ENCODE assay signal across 12 cellular contexts in the genomic region with DNA sequence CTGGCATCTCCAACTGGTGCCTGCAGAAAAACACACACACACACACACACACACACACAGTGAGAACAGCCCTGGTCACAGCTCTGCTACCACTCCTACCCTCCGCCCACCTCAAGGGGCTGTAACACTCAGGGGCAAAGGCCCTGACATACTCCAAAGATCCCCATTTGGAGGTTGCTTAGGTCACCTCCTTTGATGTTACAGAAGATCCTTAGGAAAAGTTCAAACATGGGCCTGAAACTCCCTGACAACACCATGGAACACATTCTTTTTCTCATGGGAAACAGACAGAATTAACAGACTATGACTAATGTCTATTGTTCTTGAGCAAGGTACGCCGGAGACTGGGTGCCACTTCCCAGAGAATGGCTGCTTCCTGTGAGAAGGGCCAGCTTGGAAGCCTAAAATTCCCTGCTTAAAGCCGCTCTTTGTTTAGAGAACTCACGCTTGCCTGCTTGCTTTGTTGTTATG. TPM values are rescaled to one million over a fixed set of nuclear protein-coding genes. Genes with fewer than 3 reads are reported as not detected.
DNase-seq lines count a peak whose midpoint lies in the region; ATAC-seq, FAIRE-seq and TF ChIP-seq lines count a peak whose summit lies in the region.
"Had no signal": no experiment of that assay in that cellular context is flagged by ENCODE, and none has a peak within 500 bp of the region (broad histone marks: within the 10 kb centered on the region; RNA-seq: fewer than 3 reads in every experiment).

No MANE protein-coding gene starts in this region.

- POLR2A ChIA-PET in A549 (lab: Yijun Ruan, JAX): no interaction called here

- peak; percentile 61 to 65 for ATAC-seq in A549
- no peak for ATAC-seq in GM21526 (IDR thresholded peaks at IDR 0.05; ENCODE audit: low FRiP score, unreplicated experiment)
- no peak for ATAC-seq in GM19452 (IDR thresholded peaks at IDR 0.05; ENCODE audit: unreplicated experiment)

- FAIRE-seq in A549 (lab: Jason Lieb, UNC): no peak

- H3K27ac ChIP-seq in A549 (peak overlapping the region; percentile 6 to 58; a peak in 3 of 6 replicates), esophagus (ENCODE audit: low read depth in 2 of 2, low read length in 1 of 2) (peak overlapping the region; percentile 74 to 84), mesodermal cell (ENCODE audit: low read depth, low read length, severe bottlenecking) (peak overlapping the region; percentile 91)
- H3K27ac ChIP-seq: hepatocyte had no signal

- CTCF ChIA-PET in A549 (lab: Yijun Ruan, JAX): interaction anchor here (0.9 kb wide), 1 partner anchor 64 kb away, joined by 3 read pairs; a partner anchor contains a TSS

- peaks cover 17% of the 10 kb centered on the region; the same call in 2 of the 3 replicates for H3K4me1 ChIP-seq in A549
- peaks cover 3% of the 10 kb centered on the region in 2 donors for H3K4me1 ChIP-seq in esophagus (ENCODE audit: control insufficient read depth in 2 of 2, insufficient read depth in 2 of 2, low read length in 1 of 2)
- H3K4me1 ChIP-seq in mesodermal cell (ENCODE audit: control insufficient read depth, insufficient read depth, low read length, poor library complexity, severe bottlenecking): peaks cover 12% of the 10 kb centered on the region

- H3K4me3 ChIP-seq in A549 (no peak overlapping the region), esophagus (ENCODE audit: low read depth in 1 of 2, low read length in 2 of 2) (peak overlapping the region in 1 of 2 donors; percentile 22), mesodermal cell (ENCODE audit: extremely low read depth, insufficient read depth, low read length, poor library complexity, severe bottlenecking) (no peak overlapping the region)
- H3K4me3 ChIP-seq: hepatocyte had no signal

- TF ChIP-seq RAD21 in A549 (conservative IDR thresholded peaks at IDR 0.05 in 1 of 2, IDR thresholded peaks at IDR 0.05 in 1 of 2): no peak

- DNase-seq in A549 (ENCODE audit: low read depth in 1 of 2, low spot score in 1 of 2) (peak in 1 of 2 experiments; percentile 60), SW480 (ENCODE audit: low spot score) (peak; percentile 4), amygdala (lab: John Stamatoyannopoulos, UW) (no peak), GF-D8 (lab: John Stamatoyannopoulos, UW) (no peak)
- DNase-seq: activated naive CD8-positive, alpha-beta T cell treated with anti-CD3 and anti-CD28 coated beads, Interleukin-2, amount 10 ng/mL, durations not matched to agents 7 days and 5 days; stimulated activated naive CD4-positive, alpha-beta T cell had no signal

- H3K4me2 ChIP-seq in A549: peak overlapping the region; percentile 6; the same call in 2 of the 3 replicates
- H3K4me2 ChIP-seq: hepatocyte had no signal

- no peak for TF ChIP-seq CTCF in A549 (IDR thresholded peaks at IDR 0.05)

- H3K36me3 ChIP-seq in esophagus (ENCODE audit: control insufficient read depth in 2 of 2, insufficient read depth in 2 of 2, low read length in 1 of 2) (peaks cover 0 to 2% of the 10 kb centered on the region in 2 donors), mesodermal cell (ENCODE audit: control insufficient read depth, insufficient read depth, low read length) (peaks cover 31% of the 10 kb centered on the region)

- WGBS in A549 (ENCODE audit: missing lambda C conversion rate): 80% methylated on average over 5 of the region's 5 CpGs
- 62 to 75% methylated on average over 5 of the region's 5 CpGs for WGBS in esophagus, 2 donors
- 73 to 77% methylated on average over 2 to 3 of the region's 5 CpGs for WGBS in mesodermal cell (ENCODE audit: insufficient coverage in 2 of 2), 2 experiments

- no peak for TF ChIP-seq EP300 in A549 (IDR thresholded peaks at IDR 0.05)

- H3K9me3 ChIP-seq in A549 (no peaks in the 10 kb centered on the region), esophagus (ENCODE audit: control insufficient read depth in 2 of 2, insufficient read depth in 1 of 2, low read depth in 1 of 2, low read length in 1 of 2) (no peaks in the 10 kb centered on the region), mesodermal cell (ENCODE audit: control insufficient read depth, low read length) (no peaks in the 10 kb centered on the region)

- no peaks in the 10 kb centered on the region for H3K27me3 ChIP-seq in esophagus (ENCODE audit: control insufficient read depth in 1 of 2, insufficient read depth in 2 of 2, low read length in 2 of 2)
- H3K27me3 ChIP-seq: hepatocyte had no signal

- TF ChIP-seq POLR2A in A549 (IDR thresholded peaks at IDR 0.05; ENCODE audit: low read length): no peak

TF ChIP-seq in A549, 52 proteins besides CTCF, POLR2A, EP300 and RAD21:
- no peak for TF ChIP-seq RCOR1 (IDR thresholded peaks at IDR 0.05; ENCODE audit: low read depth, low read length)
- no peak for TF ChIP-seq POLR2AphosphoS2 (conservative IDR thresholded peaks at IDR 0.05; ENCODE audit: low read length)
- no peak for TF ChIP-seq CBX8 (IDR thresholded peaks at IDR 0.05)
- TF ChIP-seq RARB (CRISPR knock-in tag; IDR thresholded peaks at IDR 0.05): no peak
- TF ChIP-seq CHD2 (IDR thresholded peaks at IDR 0.05; ENCODE audit: low read length, partially characterized antibody): no peak
- TF ChIP-seq HDAC2 (IDR thresholded peaks at IDR 0.05): no peak
- TF ChIP-seq SREBF2 (IDR thresholded peaks at IDR 0.05): no peak
- no peak for TF ChIP-seq BHLHE40 (IDR thresholded peaks at IDR 0.05; ENCODE audit: low read depth, low read length)
- no peak for TF ChIP-seq PHF8 (IDR thresholded peaks at IDR 0.05; ENCODE audit: borderline replicate concordance, low read depth)
- TF ChIP-seq, protein P1, sequence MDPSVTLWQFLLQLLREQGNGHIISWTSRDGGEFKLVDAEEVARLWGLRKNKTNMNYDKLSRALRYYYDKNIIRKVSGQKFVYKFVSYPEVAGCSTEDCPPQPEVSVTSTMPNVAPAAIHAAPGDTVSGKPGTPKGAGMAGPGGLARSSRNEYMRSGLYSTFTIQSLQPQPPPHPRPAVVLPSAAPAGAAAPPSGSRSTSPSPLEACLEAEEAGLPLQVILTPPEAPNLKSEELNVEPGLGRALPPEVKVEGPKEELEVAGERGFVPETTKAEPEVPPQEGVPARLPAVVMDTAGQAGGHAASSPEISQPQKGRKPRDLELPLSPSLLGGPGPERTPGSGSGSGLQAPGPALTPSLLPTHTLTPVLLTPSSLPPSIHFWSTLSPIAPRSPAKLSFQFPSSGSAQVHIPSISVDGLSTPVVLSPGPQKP (IDR thresholded peaks at IDR 0.05; ENCODE audit: low read depth, low read length): no peak
- TF ChIP-seq MAZ (IDR thresholded peaks at IDR 0.05; ENCODE audit: borderline replicate concordance, low read depth, low read length): no peak
- TF ChIP-seq HOXB5 (CRISPR knock-in tag; IDR thresholded peaks at IDR 0.05): no peak
- TF ChIP-seq NFE2L2 (conservative IDR thresholded peaks at IDR 0.05; ENCODE audit: low read length): no peak
- no peak for TF ChIP-seq FOXS1 (CRISPR knock-in tag; IDR thresholded peaks at IDR 0.05)
- TF ChIP-seq, protein P2, sequence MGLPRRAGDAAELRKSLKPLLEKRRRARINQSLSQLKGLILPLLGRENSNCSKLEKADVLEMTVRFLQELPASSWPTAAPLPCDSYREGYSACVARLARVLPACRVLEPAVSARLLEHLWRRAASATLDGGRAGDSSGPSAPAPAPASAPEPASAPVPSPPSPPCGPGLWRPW (IDR thresholded peaks at IDR 0.05): no peak
- no peak for TF ChIP-seq FOSB (CRISPR knock-in tag; IDR thresholded peaks at IDR 0.05)
- TF ChIP-seq, protein P3, sequence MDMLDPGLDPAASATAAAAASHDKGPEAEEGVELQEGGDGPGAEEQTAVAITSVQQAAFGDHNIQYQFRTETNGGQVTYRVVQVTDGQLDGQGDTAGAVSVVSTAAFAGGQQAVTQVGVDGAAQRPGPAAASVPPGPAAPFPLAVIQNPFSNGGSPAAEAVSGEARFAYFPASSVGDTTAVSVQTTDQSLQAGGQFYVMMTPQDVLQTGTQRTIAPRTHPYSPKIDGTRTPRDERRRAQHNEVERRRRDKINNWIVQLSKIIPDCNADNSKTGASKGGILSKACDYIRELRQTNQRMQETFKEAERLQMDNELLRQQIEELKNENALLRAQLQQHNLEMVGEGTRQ (IDR thresholded peaks at IDR 0.05): no peak
- no peak for TF ChIP-seq RNF2 (IDR thresholded peaks at IDR 0.05; ENCODE audit: borderline replicate concordance, low read depth)

RNA-seq across cellular contexts. Expression of a gene that starts 27.7 kb away (rescaled TPM):
- polyA plus RNA-seq in A549 (2011; rRNA removed): 11.5 and 16.5 TPM in 2 replicates
- polyA plus RNA-seq in A549 (2012; cell fraction: cytosol; rRNA removed): 2.9 and 3.3 TPM in 2 replicates
- 5.8 and 9.6 TPM in 2 replicates for polyA plus RNA-seq in A549 (2012; cell fraction: nucleus; rRNA removed)
- 7.1 to 7.6 TPM (median 7.5 TPM) in 3 replicates for polyA plus RNA-seq in A549 (2017; fragmentation: RNase III; extraction: RNeasy Plus Mini Kit Qiagen cat#74134 plus additional on column Dnase treatment)
- 14.3 and 20.5 TPM in 2 replicates for polyA minus RNA-seq in A549 (2011; rRNA and poly(A)+ RNA removed)
- polyA plus RNA-seq in esophagus: 1 to 10 TPM; 4.5 to 4.7 TPM
- polyA plus RNA-seq in mesodermal cell (2013, experiment 1 of 2): 16.8 TPM
- polyA plus RNA-seq in mesodermal cell (2013, experiment 2 of 2): 14.2 TPM

RNA-seq across cellular contexts. Expression of a gene that starts 33.9 kb away (rescaled TPM):
- polyA plus RNA-seq in A549 (2011; rRNA removed): not detected in 2 replicates
- polyA plus RNA-seq in A549 (2012; cell fraction: cytosol; rRNA removed): not detected in 2 replicates
- not detected in 2 replicates for polyA plus RNA-seq in A549 (2012; cell fraction: nucleus; rRNA removed)
- not detected in 3 replicates for polyA plus RNA-seq in A549 (2017; fragmentation: RNase III; extraction: RNeasy Plus Mini Kit Qiagen cat#74134 plus additional on column Dnase treatment)
- polyA minus RNA-seq in A549 (2011; rRNA and poly(A)+ RNA removed): 0.41 TPM in 1 of 2 replicates, not detected in the other
- not detected for polyA plus RNA-seq in esophagus
- polyA plus RNA-seq in mesodermal cell (2013, experiment 1 of 2): not detected
- polyA plus RNA-seq in mesodermal cell (2013, experiment 2 of 2): not detected
- polyA plus RNA-seq: BJ had no signal

Comparison
In these comparisons a context has a peak if more than half of its experiments do, and no peak if none do; other contexts are left out.
1. ATAC-seq: peak in A549 (2 of 2); none in GM21526 (single experiment) and GM19452 (single experiment).
2. H3K27ac ChIP-seq: peak in every context shown above with its lines; median percentile 91 in mesodermal cell; 79 in esophagus; 32 in A549.